ENCODE assay signal across 18 cellular contexts in genomic region chr17:8598913-8599312, GRCh38.
"Had no signal": no experiment of that assay in that cellular context is flagged by ENCODE, and none has a peak within 500 bp of the region (broad histone marks: within the 10 kb centered on the region; RNA-seq: fewer than 3 reads in every experiment).

No MANE protein-coding gene starts in this region.

- H3K27me3 ChIP-seq: body of pancreas, cardiac muscle cell, right lobe of liver, vagina had no signal

- H3K36me3 ChIP-seq: left lung, right lobe of liver, vagina had no signal

- H3K9me3 ChIP-seq: body of pancreas, left lung, right lobe of liver, vagina had no signal

- H3K4me3 ChIP-seq: body of pancreas, cardiac muscle cell, left lung, lung, right lobe of liver, smooth muscle cell, vagina had no signal

- DNase-seq: activated CD8-positive, alpha-beta T cell treated with anti-CD3 and anti-CD28 coated beads, Interleukin-2, amount 10 ng/mL, durations not matched to agents 7 days and 5 days; activated gamma-delta T cell; activated naive CD4-positive, alpha-beta T cell treated with anti-CD3 and anti-CD28 coated beads, Interleukin-2, amount 50 U/mL, for 16 hours; activated naive CD8-positive, alpha-beta T cell treated with anti-CD3 and anti-CD28 coated beads, Interleukin-2, amount 50 U/mL, for 24 hours; body of pancreas; effector memory CD4-positive, alpha-beta T cell; kidney glomerular epithelial cell; left lung; naive thymus-derived CD4-positive, alpha-beta T cell; occipital lobe; posterior cingulate gyrus; right lobe of liver; stimulated activated CD4-positive, alpha-beta T cell treated with anti-CD3 and anti-CD28 coated beads, Interleukin-4, amount 100 ng/mL, for 1 hour; T-helper 9 cell had no signal

- H3K4me1 ChIP-seq: body of pancreas, left lung, right lobe of liver, vagina had no signal

- H3K27ac ChIP-seq: body of pancreas, cardiac muscle cell, left lung, right lobe of liver, vagina had no signal

- H3K4me2 ChIP-seq: smooth muscle cell had no signal
